12 cellular contexts compared by ENCODE assay signal in the genomic region with DNA sequence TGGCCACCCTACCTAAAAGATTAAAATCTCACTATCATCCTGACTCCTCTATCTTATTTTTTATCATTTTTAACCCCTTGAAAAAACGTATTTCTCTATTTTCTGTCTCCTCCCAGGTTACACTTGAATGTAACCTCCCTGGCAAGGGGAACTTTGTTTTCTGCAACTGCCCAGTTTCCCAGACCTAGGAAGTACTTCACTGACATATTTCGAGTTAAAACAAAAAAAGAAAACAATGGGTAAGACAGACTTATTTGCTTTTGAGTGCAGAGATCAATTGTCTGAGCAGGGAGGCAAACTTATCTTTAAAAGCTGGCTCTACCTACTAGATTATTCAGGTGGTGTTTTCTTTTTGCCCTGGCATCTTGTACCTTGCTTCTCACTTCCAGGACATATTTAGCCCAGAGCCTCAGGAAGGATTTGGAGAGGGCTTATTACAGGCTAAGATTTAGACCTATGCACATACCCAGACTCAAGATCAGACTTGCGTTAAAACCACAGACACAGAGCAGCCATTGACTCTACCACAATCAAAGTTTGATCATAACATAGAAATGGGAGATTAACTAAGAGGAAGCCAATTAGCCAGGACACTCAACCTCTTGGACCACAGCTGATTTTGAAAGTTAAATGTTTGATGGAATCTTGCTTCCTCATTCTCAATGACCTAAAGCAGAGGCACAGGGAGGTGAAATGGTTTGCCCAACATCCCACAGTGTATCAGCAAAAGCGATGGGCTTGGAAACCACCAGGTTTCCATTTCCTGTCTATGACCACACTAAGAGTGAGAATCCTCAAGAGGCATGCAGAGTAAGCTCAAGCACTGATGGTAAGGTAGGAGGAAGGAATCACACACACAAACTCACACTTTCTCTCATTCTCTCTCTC.
DNase-seq lines count a peak whose midpoint lies in the region; ATAC-seq, FAIRE-seq and TF ChIP-seq lines count a peak whose summit lies in the region.
"Had no signal": no experiment of that assay in that cellular context is flagged by ENCODE, and none has a peak within 500 bp of the region (broad histone marks: within the 10 kb centered on the region; RNA-seq: fewer than 3 reads in every experiment).

No MANE protein-coding gene starts in this region.

- no peak overlapping the region for H2BK15ac ChIP-seq in H9 (ENCODE audit: low read depth, low read length)

- no peak overlapping the region for H3K4me3 ChIP-seq in pancreas
- H3K4me3 ChIP-seq: A549, neural progenitor cell, testis had no signal

- 50 to 53% methylated on average over 4 of the region's 4 CpGs for WGBS in pancreas, 2 donors
- WGBS in H9 (ENCODE audit: extremely low coverage, insufficient read length, low lambda C conversion rate): no CpG with 5 or more reads among the region's 4 CpGs

- H3K18ac ChIP-seq in H9 (ENCODE audit: insufficient read length, low read depth, low read length): no peak overlapping the region

- H3K23ac ChIP-seq in H9 (ENCODE audit: insufficient read length, low read depth, low read length): no peak overlapping the region

- no peaks in the 10 kb centered on the region for H3K79me1 ChIP-seq in H9 (ENCODE audit: insufficient read depth, low read depth, low read length, poor library complexity, severe bottlenecking)

- H3K4ac ChIP-seq in H9 (ENCODE audit: low read depth, low read length): no peak overlapping the region

- no peaks in the 10 kb centered on the region for H3K9me3 Mint-ChIP-seq in activated CD4-positive, alpha-beta T cell treated with anti-CD3 and anti-CD28 coated beads for 36 hours (ENCODE audit: low read depth)
- peaks cover 0 to 2% of the 10 kb centered on the region in 2 experiments; a peak in 3 of 5 replicates for H3K9me3 Mint-ChIP-seq in H9

- FAIRE-seq in pancreas (lab: Jason Lieb, UNC): no peak
- FAIRE-seq: A549 had no signal

- H4K5ac ChIP-seq in H9 (ENCODE audit: insufficient read length, low read depth, low read length): no peak overlapping the region

- no peaks in the 10 kb centered on the region for H3K36me3 ChIP-seq in pancreas
- H3K36me3 ChIP-seq: neural progenitor cell had no signal

- TF ChIP-seq CTCF in pancreas (IDR thresholded peaks at IDR 0.05) (no peak), H9 (conservative IDR thresholded peaks at IDR 0.05) (no peak)

- H3K4me2 ChIP-seq in H9 (ENCODE audit: insufficient read depth, insufficient read length, low read length): no peak overlapping the region
- H3K4me2 ChIP-seq: A549, neural progenitor cell had no signal

- H4K8ac ChIP-seq in H9 (replicated peaks; ENCODE audit: insufficient read length, low read depth, low read length): no peak overlapping the region

- peaks cover 16% of the 10 kb centered on the region for H3K27me3 Mint-ChIP-seq in activated CD4-positive, alpha-beta T cell treated with anti-CD3 and anti-CD28 coated beads for 36 hours
- no peaks in the 10 kb centered on the region for H3K27me3 Mint-ChIP-seq in H9 (ENCODE audit: low read depth)

- H2BK120ac ChIP-seq in H9 (ENCODE audit: low read depth, low read length, poor library complexity, severe bottlenecking): no peak overlapping the region

- no peak overlapping the region for H3K14ac ChIP-seq in H9 (ENCODE audit: insufficient read depth, low read length)

- H2AFZ ChIP-seq in H9 (ENCODE audit: low read length): no peak overlapping the region
- H2AFZ ChIP-seq: neural progenitor cell had no signal

- H3K56ac ChIP-seq in H9 (ENCODE audit: insufficient read length, low read depth, low read length): no peak overlapping the region

- H2AK5ac ChIP-seq in H9 (ENCODE audit: insufficient read length, low read length): no peak overlapping the region

- H3K79me2 ChIP-seq in H9 (ENCODE audit: insufficient read depth, low read length): no peaks in the 10 kb centered on the region

- H3K36me3 Mint-ChIP-seq in activated CD4-positive, alpha-beta T cell treated with anti-CD3 and anti-CD28 coated beads for 36 hours (ENCODE audit: low read depth): no peaks in the 10 kb centered on the region
- H3K36me3 Mint-ChIP-seq in H9 (ENCODE audit: insufficient read depth in 1 of 3, low read depth in 3 of 3): no peaks in the 10 kb centered on the region
- H3K36me3 Mint-ChIP-seq: neural progenitor cell had no signal

- peaks cover 10% of the 10 kb centered on the region for H3K4me1 Mint-ChIP-seq in activated CD4-positive, alpha-beta T cell treated with anti-CD3 and anti-CD28 coated beads for 36 hours
- no peaks in the 10 kb centered on the region for H3K4me1 Mint-ChIP-seq in H9
- H3K4me1 Mint-ChIP-seq: neural progenitor cell had no signal

- peaks cover 0 to 4% (median 0%) of the 10 kb centered on the region in 3 donors for H3K4me1 ChIP-seq in pancreas
- no peaks in the 10 kb centered on the region for H3K4me1 ChIP-seq in H9 (ENCODE audit: insufficient read depth, low read length)
- H3K4me1 ChIP-seq: A549, neural progenitor cell, testis had no signal

- H2BK12ac ChIP-seq in H9 (ENCODE audit: insufficient read length, low read depth, low read length): no peak overlapping the region

- no peak overlapping the region for H3K9ac ChIP-seq in H9 (ENCODE audit: extremely low read depth, insufficient read length, low read length)
- H3K9ac ChIP-seq: neural progenitor cell had no signal

- H3K9me3 ChIP-seq in pancreas (no peaks in the 10 kb centered on the region), H9 (ENCODE audit: control insufficient read depth, low read depth, low read length) (peaks cover under 1% of the 10 kb centered on the region)
- H3K9me3 ChIP-seq: testis had no signal

- H3K23me2 ChIP-seq in H9 (ENCODE audit: insufficient read length, low read depth, low read length, poor library complexity, severe bottlenecking): no peaks in the 10 kb centered on the region

- no peak overlapping the region for H3K27ac ChIP-seq in pancreas
- H3K27ac ChIP-seq in H9 (ENCODE audit: insufficient read length, low read depth, low read length): no peak overlapping the region
- H3K27ac ChIP-seq: A549, neural progenitor cell, testis had no signal

- H3K4me3 Mint-ChIP-seq in activated CD4-positive, alpha-beta T cell treated with anti-CD3 and anti-CD28 coated beads for 36 hours: no peak overlapping the region
- H3K4me3 Mint-ChIP-seq in H9: no peak overlapping the region
- H3K4me3 Mint-ChIP-seq: neural progenitor cell had no signal

- POLR2A ChIA-PET in activated CD4-positive, alpha-beta T cell treated with anti-CD3 and anti-CD28 coated beads for 36 hours (lab: Charles Lee): no interaction called here

- no peak overlapping the region for H4K91ac ChIP-seq in H9 (ENCODE audit: insufficient read length, low read depth, low read length)

- H3T11ph ChIP-seq in H9 (ENCODE audit: low read length): no peak overlapping the region

- ATAC-seq in activated CD4-positive, alpha-beta T cell treated with anti-CD3 and anti-CD28 coated beads for 36 hours: peak; percentile 93
- peak; percentile 91 for ATAC-seq in HG02798 (IDR thresholded peaks at IDR 0.05; ENCODE audit: poor library complexity, unreplicated experiment)
- peak; percentile 51 to 81 (median 54) for ATAC-seq in pancreas
- ATAC-seq: A549 had no signal

- H3K27me3 ChIP-seq in pancreas (no peaks in the 10 kb centered on the region), H9 (ENCODE audit: insufficient read depth, low read length) (no peaks in the 10 kb centered on the region)
- H3K27me3 ChIP-seq: neural progenitor cell, testis had no signal

- CTCF ChIA-PET in activated CD4-positive, alpha-beta T cell treated with anti-CD3 and anti-CD28 coated beads for 36 hours (lab: Charles Lee): interaction anchor here (0.9 kb wide), 1 partner anchor 17 kb away, joined by 3 read pairs; no protein-coding TSS in a partner anchor

- H3K27ac Mint-ChIP-seq in activated CD4-positive, alpha-beta T cell treated with anti-CD3 and anti-CD28 coated beads for 36 hours: no peak overlapping the region
- no peak overlapping the region for H3K27ac Mint-ChIP-seq in H9
- H3K27ac Mint-ChIP-seq: neural progenitor cell had no signal

- H2BK5ac ChIP-seq in H9 (ENCODE audit: insufficient read length, low read length): no peak overlapping the region

- intact Hi-C loops in activated CD4-positive, alpha-beta T cell treated with anti-CD3 and anti-CD28 coated beads for 36 hours (cut with DNase I, micrococcal nuclease): loop anchor here in 1 of 2 experiments (2.0 kb wide), 1 partner anchor 15 kb away; no protein-coding TSS in a partner anchor
- intact Hi-C loops in pancreas (cut with DNase I): no loop called here

- H2BK20ac ChIP-seq in H9 (ENCODE audit: low read depth, low read length, poor library complexity, severe bottlenecking): no peak overlapping the region

- H4K20me1 ChIP-seq in H9 (ENCODE audit: control insufficient read depth, insufficient read depth, insufficient read length): no peaks in the 10 kb centered on the region

- DNase-seq in activated CD4-positive, alpha-beta T cell treated with anti-CD3 and anti-CD28 coated beads for 36 hours: peak; percentile 27
- DNase-seq in activated CD4-positive, alpha-beta T cell treated with anti-CD3 and anti-CD28 coated beads, Interleukin-2, amount 50 U/mL, for 48 hours: no peak
- DNase-seq in MV-4-11 (lab: John Stamatoyannopoulos, UW) (peak; percentile 88), pancreas (no peak), H9 (no peak), cerebellar nuclear complex (lab: John Stamatoyannopoulos, UW) (no peak), DMS53 treated with DMSO at 0.1 percent for 48 hours (lab: John Stamatoyannopoulos, UW; ENCODE audit: unreplicated experiment) (no peak)
- DNase-seq: effector memory CD4-positive, alpha-beta T cell; testis had no signal

Comparison
In these comparisons a context has a peak if more than half of its experiments do, and no peak if none do; other contexts are left out.
1. DNase-seq: peak in activated CD4-positive, alpha-beta T cell treated with anti-CD3 and anti-CD28 coated beads for 36 hours (single experiment) and MV-4-11 (single experiment); none in activated CD4-positive, alpha-beta T cell treated with anti-CD3 and anti-CD28 coated beads, Interleukin-2, amount 50 U/mL, for 48 hours (0 of 2), pancreas (0 of 6), H9 (single experiment), cerebellar nuclear complex (0 of 2) and DMS53 treated with DMSO at 0.1 percent for 48 hours (single experiment).
2. Peak in every context shown above with its lines, with median percentiles within 50 percentile points of each other: ATAC-seq.